Comparison of ENCODE assay signal across 1 cellular context in genomic region chr14:34049769-34050168, GRCh38.
TF ChIP-seq lines count a peak whose summit lies in the region.

No MANE protein-coding gene starts in this region.

TF ChIP-seq in GM12878, 131 proteins besides CTCF, POLR2A, EP300 and RAD21 (continued from another document):
- TF ChIP-seq ZBTB11 (CRISPR knock-in tag; IDR thresholded peaks at IDR 0.05) (no peak), EED (IDR thresholded peaks at IDR 0.05; ENCODE audit: low read depth) (no peak), STAT1 (conservative IDR thresholded peaks at IDR 0.05) (no peak), ZBED1 (IDR thresholded peaks at IDR 0.05; ENCODE audit: borderline replicate concordance) (no peak), STAT3 (IDR thresholded peaks at IDR 0.05; ENCODE audit: low read depth, low read length) (no peak), IKZF2 (IDR thresholded peaks at IDR 0.05) (peak in 1 of 2 experiments; percentile 49; a peak in 2 of 4 replicates), MTA2 (IDR thresholded peaks at IDR 0.05; ENCODE audit: low read depth) (no peak; the same call in 1 of the 2 replicates)
